Comparison of ENCODE assay signal across 23 cellular contexts in genomic region chr13:93118081-93118615, GRCh38.
"Had no signal": no experiment of that assay in that cellular context is flagged by ENCODE, and none has a peak within 500 bp of the region (broad histone marks: within the 10 kb centered on the region; RNA-seq: fewer than 3 reads in every experiment).

No MANE protein-coding gene starts in this region.

- H3K4me1 Mint-ChIP-seq: activated CD4-positive, alpha-beta T cell treated with anti-CD3 and anti-CD28 coated beads for 36 hours; activated naive CD8-positive, alpha-beta T cell treated with anti-CD3 and anti-CD28 coated beads for 36 hours; immature natural killer cell; memory B cell; naive thymus-derived CD8-positive, alpha-beta T cell; stimulated activated effector memory CD8-positive, alpha-beta T cell treated with anti-CD3 and anti-CD28 coated beads, Interleukin-12 subunit alpha, Interleukin-12 subunit beta, amount 100 ng/mL, for 72 hours; WTC11 had no signal

- H3K9me3 Mint-ChIP-seq: activated CD4-positive, alpha-beta memory T cell treated with anti-CD3 and anti-CD28 coated beads for 36 hours; activated naive CD8-positive, alpha-beta T cell treated with anti-CD3 and anti-CD28 coated beads for 36 hours; type B pancreatic cell had no signal

- H3K4me3 ChIP-seq: cardiac muscle cell, esophagus squamous epithelium, mucosa of descending colon, psoas muscle, stomach, testis had no signal

- H3K27me3 Mint-ChIP-seq: activated CD4-positive, alpha-beta memory T cell treated with anti-CD3 and anti-CD28 coated beads for 36 hours; activated CD4-positive, alpha-beta T cell treated with anti-CD3 and anti-CD28 coated beads for 36 hours; activated naive CD8-positive, alpha-beta T cell treated with anti-CD3 and anti-CD28 coated beads for 36 hours; memory B cell had no signal

- H3K27me3 ChIP-seq: cardiac muscle cell, esophagus squamous epithelium, stomach, testis had no signal

- H3K36me3 Mint-ChIP-seq: activated CD4-positive, alpha-beta memory T cell treated with anti-CD3 and anti-CD28 coated beads for 36 hours; activated naive CD8-positive, alpha-beta T cell treated with anti-CD3 and anti-CD28 coated beads for 36 hours; memory B cell; naive thymus-derived CD8-positive, alpha-beta T cell; stimulated activated effector memory CD8-positive, alpha-beta T cell treated with anti-CD3 and anti-CD28 coated beads, Interleukin-12 subunit alpha, Interleukin-12 subunit beta, amount 100 ng/mL, for 72 hours; type B pancreatic cell had no signal

- DNase-seq: activated CD4-positive, alpha-beta memory T cell treated with anti-CD3 and anti-CD28 coated beads for 36 hours; activated CD4-positive, alpha-beta T cell treated with anti-CD3 and anti-CD28 coated beads for 36 hours; activated naive CD8-positive, alpha-beta T cell treated with anti-CD3 and anti-CD28 coated beads for 36 hours; activated T-cell treated with anti-CD3 and anti-CD28 coated beads for 4 hours; amniotic stem cell; dermis blood vessel endothelial cell; effector memory CD4-positive, alpha-beta T cell; esophagus squamous epithelium; immature natural killer cell; left ventricle myocardium superior; mucosa of descending colon; naive thymus-derived CD8-positive, alpha-beta T cell; psoas muscle; right cardiac atrium; stimulated activated CD4-positive, alpha-beta T cell treated with anti-CD3 and anti-CD28 coated beads, Interleukin-4, amount 100 ng/mL, for 24 hours; stomach; T-helper 2 cell; testis had no signal

- H3K27ac ChIP-seq: cardiac muscle cell, esophagus squamous epithelium, psoas muscle, stomach, testis had no signal

- H3K4me1 ChIP-seq: esophagus squamous epithelium, psoas muscle, stomach, testis had no signal

- H3K9me3 ChIP-seq: esophagus squamous epithelium, mucosa of descending colon, psoas muscle, stomach, testis had no signal

- H3K36me3 ChIP-seq: cardiac muscle cell, esophagus squamous epithelium, stomach had no signal

- H3K27ac Mint-ChIP-seq: activated CD4-positive, alpha-beta memory T cell treated with anti-CD3 and anti-CD28 coated beads for 36 hours; activated CD4-positive, alpha-beta T cell treated with anti-CD3 and anti-CD28 coated beads for 36 hours; activated naive CD8-positive, alpha-beta T cell treated with anti-CD3 and anti-CD28 coated beads for 36 hours; immature natural killer cell; memory B cell; naive thymus-derived CD8-positive, alpha-beta T cell; stimulated activated effector memory CD8-positive, alpha-beta T cell treated with anti-CD3 and anti-CD28 coated beads, Interleukin-12 subunit alpha, Interleukin-12 subunit beta, amount 100 ng/mL, for 72 hours; type B pancreatic cell; WTC11 had no signal

- H3K4me3 Mint-ChIP-seq: activated CD4-positive, alpha-beta memory T cell treated with anti-CD3 and anti-CD28 coated beads for 36 hours; activated CD4-positive, alpha-beta T cell treated with anti-CD3 and anti-CD28 coated beads for 36 hours; activated naive CD8-positive, alpha-beta T cell treated with anti-CD3 and anti-CD28 coated beads for 36 hours; immature natural killer cell; memory B cell; naive thymus-derived CD8-positive, alpha-beta T cell; stimulated activated effector memory CD8-positive, alpha-beta T cell treated with anti-CD3 and anti-CD28 coated beads, Interleukin-12 subunit alpha, Interleukin-12 subunit beta, amount 100 ng/mL, for 72 hours; type B pancreatic cell; WTC11 had no signal
